In the genomic region with DNA sequence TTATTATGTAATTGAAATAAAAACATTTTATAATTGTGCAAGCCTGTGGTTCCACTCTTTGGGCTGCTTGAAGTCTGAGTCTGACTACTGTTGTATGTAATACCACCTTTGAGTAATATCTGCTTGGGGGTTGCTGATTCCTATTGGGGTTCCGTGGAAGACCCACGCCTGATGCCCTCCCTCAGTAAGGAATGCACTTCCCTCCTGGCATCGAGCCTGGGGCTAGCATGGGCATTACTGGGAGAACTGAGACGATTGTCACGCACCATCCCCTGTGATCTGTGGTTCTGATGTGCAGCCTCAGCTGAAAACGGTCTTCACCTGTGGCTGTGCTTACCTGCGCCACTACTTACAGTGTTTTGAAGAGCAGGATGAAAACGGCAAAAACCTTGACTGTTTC, we compare ENCODE assay signal across 19 cellular contexts. TPM values are rescaled to one million over a fixed set of nuclear protein-coding genes. Genes with fewer than 3 reads are reported as not detected.
DNase-seq lines count a peak whose midpoint lies in the region; ATAC-seq lines count a peak whose summit lies in the region.
"Had no signal": no experiment of that assay in that cellular context is flagged by ENCODE, and none has a peak within 500 bp of the region (broad histone marks: within the 10 kb centered on the region; RNA-seq: fewer than 3 reads in every experiment).

No MANE protein-coding gene starts in this region.

- no peaks in the 10 kb centered on the region for H3K27me3 Mint-ChIP-seq in T-helper 17 cell
- no peaks in the 10 kb centered on the region for H3K27me3 Mint-ChIP-seq in T-helper 2 cell treated with Interferon-gamma antibody and Interleukin-4, amounts not matched to agents 5 μg/mL and 100 μg/mL, for 36 hours (ENCODE audit: low read depth)

- ATAC-seq in T-helper 17 cell: no peak
- peak; percentile 28 for ATAC-seq in left ventricle myocardium superior
- ATAC-seq in HG02840 (IDR thresholded peaks at IDR 0.05; ENCODE audit: low FRiP score, unreplicated experiment): no peak
- ATAC-seq in GM21390 (IDR thresholded peaks at IDR 0.05; ENCODE audit: unreplicated experiment): no peak
- ATAC-seq: gastroesophageal sphincter had no signal

- H3K27ac Mint-ChIP-seq in T-helper 17 cell: no peak overlapping the region
- no peak overlapping the region for H3K27ac Mint-ChIP-seq in T-helper 2 cell treated with Interferon-gamma antibody and Interleukin-4, amounts not matched to agents 5 μg/mL and 100 μg/mL, for 36 hours
- H3K27ac Mint-ChIP-seq: neural progenitor cell had no signal

- H3K4me3 Mint-ChIP-seq in T-helper 17 cell: peak overlapping the region; percentile 45
- H3K4me3 Mint-ChIP-seq in T-helper 2 cell treated with Interferon-gamma antibody and Interleukin-4, amounts not matched to agents 5 μg/mL and 100 μg/mL, for 36 hours: no peak overlapping the region
- H3K4me3 Mint-ChIP-seq: CD14-positive monocyte, neural progenitor cell had no signal

- peaks cover 18% of the 10 kb centered on the region for H3K4me1 Mint-ChIP-seq in T-helper 17 cell
- H3K4me1 Mint-ChIP-seq in T-helper 2 cell treated with Interferon-gamma antibody and Interleukin-4, amounts not matched to agents 5 μg/mL and 100 μg/mL, for 36 hours (ENCODE audit: low read depth): no peaks in the 10 kb centered on the region
- H3K4me1 Mint-ChIP-seq: CD14-positive monocyte, neural progenitor cell had no signal

- H3K36me3 Mint-ChIP-seq in T-helper 17 cell (ENCODE audit: low read depth): peaks cover 15% of the 10 kb centered on the region
- H3K36me3 Mint-ChIP-seq in T-helper 2 cell treated with Interferon-gamma antibody and Interleukin-4, amounts not matched to agents 5 μg/mL and 100 μg/mL, for 36 hours (ENCODE audit: low read depth): peaks cover 54% of the 10 kb centered on the region

- DNase-seq in D341Med (ENCODE audit: low spot score) (peak; percentile 3), T-helper 17 cell (no peak), left ventricle myocardium superior (no peak), posterior vena cava (ENCODE audit: low spot score) (peak; percentile 64), activated gamma-delta T cell (lab: John Stamatoyannopoulos, UW) (no peak)
- no peak for DNase-seq in T-helper 2 cell treated with Interferon-gamma antibody and Interleukin-4, amounts not matched to agents 5 μg/mL and 100 μg/mL, for 36 hours (ENCODE audit: low spot score)
- DNase-seq: activated gamma-delta T cell treated with Interleukin-2 at 50 U/mL for 16 hours; caudate nucleus; MV-4-11; NCI-H1694 treated with DMSO at 0.1 percent for 48 hours; NCI-H748 treated with DMSO at 0.1 percent for 48 hours; stimulated activated CD4-positive, alpha-beta T cell treated with anti-CD3 and anti-CD28 coated beads, Interleukin-1b, Interleukin-23, amount 100 ng/mL, for 48 hours had no signal

- H3K9me3 ChIP-seq in T-helper 17 cell (ENCODE audit: control insufficient read depth, low read length, poor library complexity, severe bottlenecking): no peaks in the 10 kb centered on the region
- H3K9me3 ChIP-seq: gastroesophageal sphincter, suprapubic skin, vagina had no signal

- intact Hi-C loops in left ventricle myocardium superior (cut with micrococcal nuclease) (no loop called here), posterior vena cava (cut with DNase I) (no loop called here)

- no peaks in the 10 kb centered on the region for H3K9me3 Mint-ChIP-seq in T-helper 2 cell treated with Interferon-gamma antibody and Interleukin-4, amounts not matched to agents 5 μg/mL and 100 μg/mL, for 36 hours
- H3K9me3 Mint-ChIP-seq: CD14-positive monocyte, neural progenitor cell had no signal

RNA-seq across cellular contexts. Expression of a gene that starts 32.7 kb away (rescaled TPM):
- total RNA-seq in T-helper 17 cell: 1 to 10 TPM; 2.2 to 4.0 TPM
- 0.32 TPM for total RNA-seq in left ventricle myocardium superior
- 1 to 10 TPM in 1 of 2 donors, under 1 TPM in 1; 0.60 to 1.6 TPM for total RNA-seq in posterior vena cava

Comparison
In these comparisons a context has a peak if more than half of its experiments do, and no peak if none do; other contexts are left out.
1. DNase-seq: peak in D341Med (single experiment) and posterior vena cava (single experiment); none in T-helper 17 cell (0 of 3), left ventricle myocardium superior (single experiment), T-helper 2 cell treated with Interferon-gamma antibody and Interleukin-4, amounts not matched to agents 5 μg/mL and 100 μg/mL, for 36 hours (single experiment) and activated gamma-delta T cell (single experiment).